Comparison of ENCODE assay signal across 14 cellular contexts in the genomic region with DNA sequence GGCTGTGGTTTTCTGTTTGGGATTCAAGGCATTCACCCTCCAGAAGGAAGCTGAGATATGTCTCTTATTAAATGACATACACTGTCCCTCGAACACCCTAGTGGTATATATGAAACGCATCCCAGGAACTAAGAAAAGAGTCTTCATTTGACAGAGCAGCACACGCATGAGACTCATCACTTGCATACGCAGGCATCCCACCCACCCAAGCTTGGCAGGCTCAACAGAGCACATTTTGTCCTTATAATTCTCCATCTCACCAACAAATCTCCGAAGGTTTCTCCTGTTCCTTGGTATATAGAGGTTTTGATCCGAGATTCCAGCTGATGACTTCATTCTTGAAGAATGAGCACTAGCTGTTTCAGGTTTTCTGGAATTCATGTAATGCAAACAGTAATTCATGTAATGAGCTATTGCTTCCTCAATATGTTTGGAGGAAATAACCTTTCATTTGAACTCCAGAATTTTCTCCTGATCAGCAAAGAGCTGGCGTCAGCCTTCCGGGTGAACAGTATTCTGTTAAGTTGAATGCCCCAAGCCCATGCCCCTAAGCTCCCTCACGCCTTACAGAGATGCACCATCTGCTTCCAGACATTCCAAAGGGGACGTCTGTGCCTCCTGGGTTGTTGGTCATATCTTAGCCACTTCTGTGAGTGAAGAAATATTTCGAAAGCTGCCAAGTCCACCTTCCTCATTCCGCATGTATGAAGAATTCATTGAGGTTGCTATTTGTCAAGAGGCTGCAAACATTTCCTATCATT.
DNase-seq lines count a peak whose midpoint lies in the region; ATAC-seq and TF ChIP-seq lines count a peak whose summit lies in the region.
"Had no signal": no experiment of that assay in that cellular context is flagged by ENCODE, and none has a peak within 500 bp of the region (broad histone marks: within the 10 kb centered on the region; RNA-seq: fewer than 3 reads in every experiment).

No MANE protein-coding gene starts in this region.

- no peak for ATAC-seq in HG03108 (IDR thresholded peaks at IDR 0.05; ENCODE audit: unreplicated experiment)
- no peak for ATAC-seq in GM18873 (IDR thresholded peaks at IDR 0.05; ENCODE audit: low FRiP score, unreplicated experiment)
- ATAC-seq: activated CD8-positive, alpha-beta T cell treated with anti-CD3 and anti-CD28 coated beads, Interleukin-2, amount 10 ng/mL, durations not matched to agents 7 days and 5 days; HCT116 had no signal

- dilution Hi-C loops in mammary epithelial cell (cut with HindIII; ENCODE audit: low sequenced_read_pairs) = no loop called here

- H3K27ac ChIP-seq in mammary epithelial cell (ENCODE audit: insufficient read depth, low read depth, low read length) (peak overlapping the region; percentile 86), vagina (no peak overlapping the region)
- H3K27ac ChIP-seq: ascending aorta, C4-2B had no signal

- H3K9me3 ChIP-seq in mammary epithelial cell (replicated peaks; ENCODE audit: insufficient read depth, low read length) = no peaks in the 10 kb centered on the region
- H3K9me3 ChIP-seq in vagina = no peaks in the 10 kb centered on the region
- H3K9me3 ChIP-seq: ascending aorta had no signal

- intact Hi-C loops in mammary epithelial cell (cut with micrococcal nuclease) (loop anchor here (1.0 to 2.0 kb wide), 2 partner anchors 59 to 69 kb away; no protein-coding TSS in a partner anchor), vagina (cut with DNase I) (no loop called here)

- DNase-seq in AG04449 (ENCODE audit: low read depth, low spot score) (peak; percentile 86), HT1080 (ENCODE audit: low read depth) (peak; percentile 96), mammary epithelial cell (peak; percentile 86), left kidney (ENCODE audit: low read depth, low spot score) (peak; percentile 26), vagina (ENCODE audit: extremely low spot score in 2 of 2) (no peak), NCI-H748 (lab: John Stamatoyannopoulos, UW; ENCODE audit: unreplicated experiment) (no peak)
- DNase-seq: activated CD8-positive, alpha-beta T cell treated with anti-CD3 and anti-CD28 coated beads, Interleukin-2, amount 10 ng/mL, durations not matched to agents 7 days and 5 days; head of caudate nucleus; NCI-H2107 had no signal

- H3K4me1 ChIP-seq in mammary epithelial cell (ENCODE audit: insufficient read depth, low read length) (peaks cover 42% of the 10 kb centered on the region), vagina (no peaks in the 10 kb centered on the region)
- H3K4me1 ChIP-seq: ascending aorta had no signal

- H3K36me3 ChIP-seq in mammary epithelial cell (ENCODE audit: insufficient read depth, low read length) (no peaks in the 10 kb centered on the region), vagina (no peaks in the 10 kb centered on the region)
- H3K36me3 ChIP-seq: ascending aorta had no signal

- H3K9ac ChIP-seq in mammary epithelial cell (ENCODE audit: insufficient read depth, low read length) = peak overlapping the region; percentile 47

- H3K4me3 ChIP-seq in AG04449 (ENCODE audit: low read depth, low read length) = peak overlapping the region; percentile 13; the same call in 1 of the 2 replicates
- H3K4me3 ChIP-seq in mammary epithelial cell (replicated peaks in 1 of 3; ENCODE audit: insufficient read depth in 1 of 3, low read depth in 2 of 3, low read length in 3 of 3) = no peak overlapping the region
- no peak overlapping the region for H3K4me3 ChIP-seq in vagina
- H3K4me3 ChIP-seq: ascending aorta had no signal

- H3K4me2 ChIP-seq in mammary epithelial cell (ENCODE audit: insufficient read depth, low read depth, low read length) = peak overlapping the region; percentile 65

- TF ChIP-seq POLR2A in vagina (IDR thresholded peaks at IDR 0.05) = no peak

- no peaks in the 10 kb centered on the region for H3K79me2 ChIP-seq in mammary epithelial cell (ENCODE audit: insufficient read depth, low read length)

- under 1% methylated on average over 12 of the region's 12 CpGs for WGBS in mammary epithelial cell (ENCODE audit: low coverage, missing lambda C conversion rate)

- peak overlapping the region; percentile 51 for H2AFZ ChIP-seq in mammary epithelial cell (ENCODE audit: low read depth, low read length)

- TF ChIP-seq CTCF in AG04449 (IDR thresholded peaks at IDR 0.05; ENCODE audit: insufficient read depth, low read length, missing control alignments) (no peak), mammary epithelial cell (conservative IDR thresholded peaks at IDR 0.05 in 1 of 2, IDR thresholded peaks at IDR 0.05 in 1 of 2; ENCODE audit: extremely low read depth in 1 of 2, insufficient read depth in 1 of 2, low read depth in 1 of 2, low read length in 2 of 2) (no peak), vagina (IDR thresholded peaks at IDR 0.05) (no peak)

- POLR2A ChIA-PET in AG04449 (lab: Yijun Ruan, JAX) = interaction anchor here (1.0 to 1.6 kb wide), 5 partner anchors 33 to 1246 kb away, joined by 3 to 6 read pairs (median 4); a partner anchor contains a TSS

- CTCF ChIA-PET in AG04449 (lab: Yijun Ruan, JAX) = interaction anchor here (0.6 to 2.7 kb wide), 10 partner anchors 8 to 1235 kb away, joined by 3 to 14 read pairs (median 4); no protein-coding TSS in a partner anchor
- CTCF ChIA-PET in mammary epithelial cell (lab: Charles Lee; ENCODE audit: low non-redundant PET) = no interaction called here

- no TSS peak for BruUV-seq in mammary epithelial cell (replicated peaks; lab: Mats Ljungman, UMichigan)

- no peaks in the 10 kb centered on the region for H3K27me3 ChIP-seq in mammary epithelial cell (ENCODE audit: insufficient read depth, low read length)
- H3K27me3 ChIP-seq in vagina = no peaks in the 10 kb centered on the region
- H3K27me3 ChIP-seq: ascending aorta had no signal

- in situ Hi-C loops in mammary epithelial cell (cut with MboI; ENCODE audit: low sequenced_read_pairs in 2 of 2) = no loop called here

- H4K20me1 ChIP-seq in mammary epithelial cell (ENCODE audit: insufficient read depth, low read length) = no peaks in the 10 kb centered on the region

Comparison
In these comparisons a context has a peak if more than half of its experiments do, and no peak if none do; other contexts are left out.
1. DNase-seq: peak in AG04449 (single experiment), HT1080 (single experiment), mammary epithelial cell (single experiment) and left kidney (single experiment); none in vagina (0 of 2) and NCI-H748 (single experiment).